ENCODE assay signal across 18 cellular contexts in genomic region chr10:126235091-126235978, GRCh38.
DNase-seq lines count a peak whose midpoint lies in the region; ATAC-seq lines count a peak whose summit lies in the region.
"Had no signal": no experiment of that assay in that cellular context is flagged by ENCODE, and none has a peak within 500 bp of the region (broad histone marks: within the 10 kb centered on the region; RNA-seq: fewer than 3 reads in every experiment).

No MANE protein-coding gene starts in this region.

- ATAC-seq in left cardiac atrium: peak; percentile 50 to 56
- ATAC-seq: CD8-positive, alpha-beta T cell had no signal

- peak; percentile 38 for DNase-seq in HT1080 (ENCODE audit: low read depth)
- DNase-seq in astrocyte of the hippocampus (ENCODE audit: low read depth, low spot score): peak; percentile 46
- peak; percentile 20 for DNase-seq in left cardiac atrium
- DNase-seq in putamen (ENCODE audit: low spot score): peak; percentile 27
- DNase-seq in DMS 273 (lab: John Stamatoyannopoulos, UW; ENCODE audit: unreplicated experiment): no peak
- DNase-seq in mucosa of gallbladder (ENCODE audit: low spot score): no peak
- no peak for DNase-seq in NCI-H510A (lab: John Stamatoyannopoulos, UW)
- DNase-seq: activated CD4-positive, alpha-beta memory T cell treated with anti-CD3 and anti-CD28 coated beads for 36 hours; activated naive CD4-positive, alpha-beta T cell; activated T-cell treated with anti-CD3 and anti-CD28 coated beads for 4 hours; DMS79 treated with DMSO at 0.1 percent for 48 hours; islet precursor cell; mesendoderm; NCI-H1092 treated with DMSO at 0.1 percent for 48 hours; NCI-H2081 treated with DMSO at 0.1 percent for 48 hours; stimulated activated CD4-positive, alpha-beta T cell treated with anti-CD3 and anti-CD28 coated beads, Interleukin-4, amount 100 ng/mL, for 1 hour; WERI-Rb-1 had no signal

- intact Hi-C loops in left cardiac atrium (cut with DNase I): no loop called here

Comparison
In these comparisons a context has a peak if more than half of its experiments do, and no peak if none do; other contexts are left out.
1. DNase-seq: peak in HT1080 (single experiment), astrocyte of the hippocampus (single experiment), left cardiac atrium (single experiment) and putamen (single experiment); none in DMS 273 (single experiment), mucosa of gallbladder (single experiment) and NCI-H510A (single experiment).